Comparison of ENCODE assay signal across 1 cellular context in genomic region chr11:12288212-12288933, GRCh38.
A peak's percentile ranks its signal among the peaks of the same experiment; 100 is the strongest.
TF ChIP-seq lines count a peak whose summit lies in the region.

No MANE protein-coding gene starts in this region.

TF ChIP-seq in K562, 482 proteins besides CTCF, POLR2A, EP300 and RAD21 (continued from another document):
- TF ChIP-seq ZNF609 (CRISPR knock-in tag; IDR thresholded peaks at IDR 0.05; ENCODE audit: borderline replicate concordance) (no peak), SAFB (IDR thresholded peaks at IDR 0.05; ENCODE audit: borderline replicate concordance, low read depth, low read length) (no peak), ZNF24 (IDR thresholded peaks at IDR 0.05) (peak; percentile 96), KDM5B (IDR thresholded peaks at IDR 0.05; ENCODE audit: insufficient replicate concordance, low read depth, low read length) (no peak), STAG1 (CRISPR knock-in tag; IDR thresholded peaks at IDR 0.05; ENCODE audit: borderline replicate concordance) (peak; percentile 93), CTCFL (IDR thresholded peaks at IDR 0.05; ENCODE audit: borderline replicate concordance, insufficient read depth, low read depth, low read length, poor library complexity, severe bottlenecking) (peak; percentile 52), CEBPB (tag; IDR thresholded peaks at IDR 0.05) (0 out of 2 replicates have a peak, but pooled peaks have one; percentile 18), CC2D1A (IDR thresholded peaks at IDR 0.05) (0 out of 2 replicates have a peak, but pooled peaks have one; percentile 33), JUND (IDR thresholded peaks at IDR 0.05; ENCODE audit: borderline replicate concordance, low read depth, low read length) (peak; percentile 45; the same call in 1 of the 2 replicates), JUND (tag; IDR thresholded peaks at IDR 0.05; ENCODE audit: borderline replicate concordance, low read depth, low read length) (no peak), TEAD1 (CRISPR knock-in tag; IDR thresholded peaks at IDR 0.05) (0 out of 4 replicates have a peak, but pooled peaks of 1 of the 2 experiments have one; percentile 32), ETS1 (conservative IDR thresholded peaks at IDR 0.05; ENCODE audit: control insufficient read depth, low read depth, low read length) (no peak), SMC3 (conservative IDR thresholded peaks at IDR 0.05; ENCODE audit: insufficient read depth, low read depth, low read length) (peak; percentile 71), FOSL1 (tag; conservative IDR thresholded peaks at IDR 0.05) (0 out of 2 replicates have a peak, but pooled peaks have one; percentile 3)
